In genomic region chr18:68449292-68449691, GRCh38 we compare ENCODE assay signal across 17 cellular contexts.
DNase-seq lines count a peak whose midpoint lies in the region; TF ChIP-seq lines count a peak whose summit lies in the region.
"Had no signal": no experiment of that assay in that cellular context is flagged by ENCODE, and none has a peak within 500 bp of the region (broad histone marks: within the 10 kb centered on the region; RNA-seq: fewer than 3 reads in every experiment).

No MANE protein-coding gene starts in this region.

- POLR2A ChIA-PET in AG04449 (lab: Yijun Ruan, JAX) = no interaction called here

- H3K4me3 ChIP-seq in AG04449 (ENCODE audit: low read depth, low read length) (no peak overlapping the region), astrocyte of the spinal cord (ENCODE audit: low read depth, low read length) (no peak overlapping the region)
- H3K4me3 ChIP-seq: A549, colonic mucosa, SJCRH30 had no signal

- CTCF ChIA-PET in AG04449 (lab: Yijun Ruan, JAX) = no interaction called here

- TF ChIP-seq CTCF in AG04449 (IDR thresholded peaks at IDR 0.05; ENCODE audit: insufficient read depth, low read length, missing control alignments) (no peak), astrocyte of the spinal cord (IDR thresholded peaks at IDR 0.05; ENCODE audit: low read depth, low read length) (no peak)

- in situ Hi-C loops in astrocyte of the spinal cord (cut with HindIII; ENCODE audit: low sequenced_read_pairs) = no loop called here

- DNase-seq in AG04449 (ENCODE audit: low read depth, low spot score) (peak; percentile 89), HCEC 1CT (peak; percentile 84), astrocyte of the spinal cord (ENCODE audit: low read depth, low spot score) (peak; percentile 82), iris pigment epithelial cell (ENCODE audit: low read depth) (peak; percentile 95), DMS153 (lab: John Stamatoyannopoulos, UW) (no peak), NOMO-1 (lab: John Stamatoyannopoulos, UW; ENCODE audit: unreplicated experiment in 2 of 2) (no peak), SKM-1 treated with dmso at 0.1 percent for 144 hours (lab: John Stamatoyannopoulos, UW; ENCODE audit: unreplicated experiment) (no peak)
- DNase-seq in stimulated activated CD8-positive, alpha-beta memory T cell treated with anti-CD3 and anti-CD28 coated beads, Interleukin-4, amount 100 ng/mL, for 48 hours = no peak
- DNase-seq: activated effector memory CD4-positive, alpha-beta T cell treated with Interleukin-2 at 50 U/mL for 16 hours; amniotic stem cell; colonic mucosa; NCI-H2081 treated with DMSO at 0.1 percent for 48 hours; NCI-H524 treated with DMSO at 0.1 percent for 48 hours; nephron progenitor cell; SJCRH30; stimulated activated naive CD4-positive, alpha-beta T cell had no signal

Comparison
In these comparisons a context has a peak if more than half of its experiments do, and no peak if none do; other contexts are left out.
1. DNase-seq: peak in AG04449 (single experiment), HCEC 1CT (single experiment), astrocyte of the spinal cord (single experiment) and iris pigment epithelial cell (single experiment); none in DMS153 (single experiment), NOMO-1 (0 of 2), stimulated activated CD8-positive, alpha-beta memory T cell treated with anti-CD3 and anti-CD28 coated beads, Interleukin-4, amount 100 ng/mL, for 48 hours (single experiment) and SKM-1 treated with dmso at 0.1 percent for 144 hours (single experiment).